Comparison of ENCODE assay signal across 21 cellular contexts in genomic region chr7:24024276-24024675, GRCh38.
"Had no signal": no experiment of that assay in that cellular context is flagged by ENCODE, and none has a peak within 500 bp of the region (broad histone marks: within the 10 kb centered on the region; RNA-seq: fewer than 3 reads in every experiment).

No MANE protein-coding gene starts in this region.

- H3K79me2 ChIP-seq: parathyroid adenoma had no signal

- H3K9me3 Mint-ChIP-seq: activated naive CD8-positive, alpha-beta T cell treated with anti-CD3 and anti-CD28 coated beads for 36 hours; brain; stimulated activated memory B cell treated with anti-CD40 and anti-IgM and Interleukin-4, amounts not matched to agents 10 μg/mL and 1 μg/mL and 100 μg/mL, for 72 hours; type B pancreatic cell had no signal

- H3K27ac ChIP-seq: neutrophil, parathyroid adenoma, right lobe of liver, testis had no signal

- H3K36me3 ChIP-seq: neutrophil, right lobe of liver had no signal

- H3K4me3 ChIP-seq: right lobe of liver, testis had no signal

- H3K9ac ChIP-seq: parathyroid adenoma had no signal

- H3K27me3 ChIP-seq: neutrophil, right lobe of liver, testis had no signal

- FAIRE-seq: colon, frontal cortex had no signal

- H3K4me1 ChIP-seq: parathyroid adenoma, right lobe of liver, testis had no signal

- H3K27ac Mint-ChIP-seq: activated CD4-positive, alpha-beta T cell treated with anti-CD3 and anti-CD28 coated beads for 36 hours; activated naive CD8-positive, alpha-beta T cell treated with anti-CD3 and anti-CD28 coated beads for 36 hours; stimulated activated memory B cell treated with anti-CD40 and anti-IgM and Interleukin-4, amounts not matched to agents 10 μg/mL and 1 μg/mL and 100 μg/mL, for 72 hours; type B pancreatic cell had no signal

- H3K4me1 Mint-ChIP-seq: activated CD4-positive, alpha-beta T cell treated with anti-CD3 and anti-CD28 coated beads for 36 hours; activated naive CD8-positive, alpha-beta T cell treated with anti-CD3 and anti-CD28 coated beads for 36 hours; stimulated activated memory B cell treated with anti-CD40 and anti-IgM and Interleukin-4, amounts not matched to agents 10 μg/mL and 1 μg/mL and 100 μg/mL, for 72 hours had no signal

- ATAC-seq: activated CD4-positive, alpha-beta T cell treated with anti-CD3 and anti-CD28 coated beads for 36 hours; left colon; right lobe of liver; stimulated activated memory B cell treated with anti-CD40 and anti-IgM and Interleukin-4, amounts not matched to agents 10 μg/mL and 1 μg/mL and 100 μg/mL, for 72 hours had no signal

- H3K9me3 ChIP-seq: neutrophil, right lobe of liver, testis had no signal

- H3K36me3 Mint-ChIP-seq: activated naive CD8-positive, alpha-beta T cell treated with anti-CD3 and anti-CD28 coated beads for 36 hours; brain; stimulated activated memory B cell treated with anti-CD40 and anti-IgM and Interleukin-4, amounts not matched to agents 10 μg/mL and 1 μg/mL and 100 μg/mL, for 72 hours; type B pancreatic cell; WTC11 had no signal

- DNase-seq: activated CD4-positive, alpha-beta T cell treated with anti-CD3 and anti-CD28 coated beads for 36 hours; activated CD4-positive, alpha-beta T cell treated with anti-CD3 and anti-CD28 coated beads, Interleukin-2, amount 50 U/mL, for 48 hours; activated naive CD8-positive, alpha-beta T cell treated with anti-CD3 and anti-CD28 coated beads for 36 hours; amniotic stem cell; central memory CD4-positive, alpha-beta T cell; erythroblast; hypothalamus; islet precursor cell; left colon; midbrain; right lobe of liver; stimulated activated CD4-positive, alpha-beta T cell treated with anti-CD3 and anti-CD28 coated beads, Interleukin-4, amount 100 ng/mL, for 4 hours; testis had no signal

- H2AFZ ChIP-seq: parathyroid adenoma had no signal

- H3K4me3 Mint-ChIP-seq: activated CD4-positive, alpha-beta T cell treated with anti-CD3 and anti-CD28 coated beads for 36 hours; activated naive CD8-positive, alpha-beta T cell treated with anti-CD3 and anti-CD28 coated beads for 36 hours; brain; stimulated activated memory B cell treated with anti-CD40 and anti-IgM and Interleukin-4, amounts not matched to agents 10 μg/mL and 1 μg/mL and 100 μg/mL, for 72 hours; type B pancreatic cell; WTC11 had no signal

- H3K27me3 Mint-ChIP-seq: brain; stimulated activated memory B cell treated with anti-CD40 and anti-IgM and Interleukin-4, amounts not matched to agents 10 μg/mL and 1 μg/mL and 100 μg/mL, for 72 hours had no signal
